Comparison of ENCODE assay signal across 8 cellular contexts in the genomic region with DNA sequence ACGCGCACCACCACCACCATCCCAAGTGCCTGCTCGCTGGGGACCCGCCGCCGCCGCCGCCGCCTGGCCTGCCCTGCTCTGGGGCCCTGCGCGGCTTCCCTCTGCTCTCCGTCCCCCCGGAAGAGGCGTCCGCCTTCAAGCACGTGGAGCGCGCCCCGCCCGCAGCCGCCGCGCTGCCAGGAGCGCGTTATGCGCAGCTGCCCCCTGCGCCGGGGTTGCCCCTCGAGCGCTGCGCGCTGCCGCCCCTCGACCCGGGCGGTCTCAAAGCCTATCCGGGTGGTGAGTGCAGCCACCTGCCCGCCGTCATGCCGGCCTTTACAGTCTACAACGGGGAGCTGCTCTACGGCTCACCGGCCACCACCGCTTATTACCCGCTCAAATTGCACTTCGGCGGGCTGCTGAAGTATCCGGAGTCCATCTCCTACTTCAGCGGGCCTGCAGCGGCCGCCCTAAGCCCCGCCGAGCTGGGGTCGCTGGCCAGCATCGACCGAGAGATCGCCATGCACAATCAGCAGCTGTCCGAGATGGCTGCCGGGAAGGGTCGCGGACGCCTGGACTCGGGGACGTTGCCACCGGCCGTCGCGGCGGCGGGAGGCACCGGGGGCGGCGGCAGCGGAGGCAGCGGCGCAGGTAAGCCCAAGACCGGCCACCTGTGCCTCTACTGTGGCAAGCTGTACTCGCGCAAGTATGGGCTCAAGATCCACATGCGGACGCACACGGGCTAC. TPM values are rescaled to one million over a fixed set of nuclear protein-coding genes. Genes with fewer than 3 reads are reported as not detected.
A peak's percentile ranks its signal among the peaks of the same experiment; 100 is the strongest.
DNase-seq lines count a peak whose midpoint lies in the region; ATAC-seq and TF ChIP-seq lines count a peak whose summit lies in the region.

No MANE protein-coding gene starts in this region.

- no peaks in the 10 kb centered on the region for H3K36me3 Mint-ChIP-seq in CD4-positive, alpha-beta T cell (ENCODE audit: low read depth)
- H3K36me3 Mint-ChIP-seq in endodermal cell (ENCODE audit: low read depth): no peaks in the 10 kb centered on the region
- H3K36me3 Mint-ChIP-seq in nephron progenitor cell (ENCODE audit: low read depth): peaks cover 5% of the 10 kb centered on the region

- H3K79me2 ChIP-seq in OCI-LY7 (ENCODE audit: insufficient read depth, low read depth, low read length): no peaks in the 10 kb centered on the region

- H3K4me1 Mint-ChIP-seq in CD4-positive, alpha-beta T cell (ENCODE audit: low read depth): peaks cover 34% of the 10 kb centered on the region
- H3K4me1 Mint-ChIP-seq in endodermal cell (peaks cover 19% of the 10 kb centered on the region), nephron progenitor cell (peaks cover 5% of the 10 kb centered on the region)

- no peaks in the 10 kb centered on the region for H4K20me1 ChIP-seq in OCI-LY7 (ENCODE audit: insufficient read depth, low read length)

- H3K36me3 ChIP-seq in OCI-LY7 (ENCODE audit: insufficient read depth, low read length) (no peaks in the 10 kb centered on the region), endodermal cell (ENCODE audit: control insufficient read depth, insufficient read depth, low read length) (no peaks in the 10 kb centered on the region)

- POLR2A ChIA-PET in CD4-positive, alpha-beta T cell (lab: Charles Lee): interaction anchor here (1.7 to 1.9 kb wide), 2 partner anchors 45 to 93 kb away, joined by 4 to 5 read pairs; partner anchors contain the start of gene CCNC
- POLR2A ChIA-PET in OCI-LY7 (lab: Charles Lee): no interaction called here

- CTCF ChIA-PET in CD4-positive, alpha-beta T cell (lab: Charles Lee): interaction anchor here (1.1 kb wide), 1 partner anchor 25 kb away, joined by 4 read pairs; no protein-coding TSS in a partner anchor
- CTCF ChIA-PET in OCI-LY7 (lab: Charles Lee; ENCODE audit: unreplicated experiment): no interaction called here

- H3K4me3 Mint-ChIP-seq in CD4-positive, alpha-beta T cell: peak overlapping the region; percentile 86
- H3K4me3 Mint-ChIP-seq in endodermal cell: peak overlapping the region; percentile 51
- peak overlapping the region; percentile 72 for H3K4me3 Mint-ChIP-seq in nephron progenitor cell

- peaks cover 99% of the 10 kb centered on the region for H3K27me3 ChIP-seq in CD4-positive, alpha-beta T cell (ENCODE audit: control insufficient read depth, insufficient read depth, low read length)
- H3K27me3 ChIP-seq in endodermal cell (ENCODE audit: control insufficient read depth, insufficient read depth, low read length, poor library complexity, severe bottlenecking): peaks cover 100% of the 10 kb centered on the region

- H3K9ac ChIP-seq in endodermal cell (ENCODE audit: extremely low read depth, low read length, poor library complexity, severe bottlenecking): no peak overlapping the region

- H3K9me2 ChIP-seq in OCI-LY7 (ENCODE audit: insufficient read depth, low read length): no peaks in the 10 kb centered on the region

- no peak overlapping the region for H3K27ac ChIP-seq in CD4-positive, alpha-beta T cell (ENCODE audit: low read depth, low read length)
- H3K27ac ChIP-seq in OCI-LY7 (ENCODE audit: low read depth, low read length, poor library complexity, severe bottlenecking) (no peak overlapping the region), endodermal cell (ENCODE audit: low read depth, low read length) (no peak overlapping the region)

- ATAC-seq in CD4-positive, alpha-beta T cell (ENCODE audit: poor library complexity): peak; percentile 61
- ATAC-seq in GM18907 (IDR thresholded peaks at IDR 0.05; ENCODE audit: unreplicated experiment) (peak; percentile 67), HG03097 (IDR thresholded peaks at IDR 0.05; ENCODE audit: low FRiP score, unreplicated experiment) (peak; percentile 63)

- H3K4me2 ChIP-seq in OCI-LY7 (ENCODE audit: low read length): peak overlapping the region; percentile 57

- intact Hi-C loops in CD4-positive, alpha-beta T cell (cut with DNase I, micrococcal nuclease): loop anchor here (10.0 kb wide), 2 partner anchors 769 to 851 kb away; partner anchors contain the start of gene SIM1 (in 1 of the 2)
- intact Hi-C loops in OCI-LY7 (cut with micrococcal nuclease; ENCODE audit: unreplicated experiment): no loop called here

- 0 to 1% methylated on average over 58 to 82 of the region's 82 CpGs for WGBS in endodermal cell (ENCODE audit: insufficient coverage in 1 of 2, insufficient read length in 1 of 2), 2 experiments

- H2AFZ ChIP-seq in OCI-LY7 (ENCODE audit: low read length): peak overlapping the region; percentile 77; the same call in 1 of the 2 replicates

- TF ChIP-seq CTCF in CD4-positive, alpha-beta T cell (IDR thresholded peaks at IDR 0.05): no peak
- TF ChIP-seq CTCF in OCI-LY7 (conservative IDR thresholded peaks at IDR 0.05; ENCODE audit: low read length): peak; percentile 33; the same call in 1 of the 2 replicates
- TF ChIP-seq CTCF in endodermal cell (conservative IDR thresholded peaks at IDR 0.05): peak; percentile 23
- TF ChIP-seq CTCF in nephron progenitor cell (IDR thresholded peaks at IDR 0.05): no peak

- peaks cover 9% of the 10 kb centered on the region for H3K9me3 ChIP-seq in CD4-positive, alpha-beta T cell (ENCODE audit: control insufficient read depth, low read length)
- H3K9me3 ChIP-seq in OCI-LY7 (ENCODE audit: low read length): no peaks in the 10 kb centered on the region
- peaks cover 14% of the 10 kb centered on the region for H3K9me3 ChIP-seq in endodermal cell (ENCODE audit: control insufficient read depth, low read length)

- H3K4me1 ChIP-seq in OCI-LY7 (ENCODE audit: insufficient read depth, low read length, poor library complexity, severe bottlenecking) (no peaks in the 10 kb centered on the region), endodermal cell (ENCODE audit: control insufficient read depth, insufficient read depth, low read length) (no peaks in the 10 kb centered on the region)

- BruUV-seq in OCI-LY7 (replicated peaks; lab: Mats Ljungman, UMichigan): no TSS peak

- H3K4me3 ChIP-seq in OCI-LY7 (ENCODE audit: low read depth, low read length, poor library complexity, severe bottlenecking): peak overlapping the region; percentile 60
- peak overlapping the region; percentile 77 for H3K4me3 ChIP-seq in endodermal cell (ENCODE audit: low read length)

- peaks cover 6% of the 10 kb centered on the region for H3K9me3 Mint-ChIP-seq in CD4-positive, alpha-beta T cell
- H3K9me3 Mint-ChIP-seq in endodermal cell (peaks cover 9% of the 10 kb centered on the region), nephron progenitor cell (peaks cover 19% of the 10 kb centered on the region)

- no peak overlapping the region for H3K27ac Mint-ChIP-seq in CD4-positive, alpha-beta T cell
- H3K27ac Mint-ChIP-seq in endodermal cell: no peak overlapping the region
- no peak overlapping the region for H3K27ac Mint-ChIP-seq in nephron progenitor cell

- peaks cover 87% of the 10 kb centered on the region for H3K27me3 Mint-ChIP-seq in CD4-positive, alpha-beta T cell
- H3K27me3 Mint-ChIP-seq in endodermal cell (ENCODE audit: insufficient read depth) (peaks cover 97% of the 10 kb centered on the region), nephron progenitor cell (ENCODE audit: low read depth, poor library complexity) (peaks cover 97% of the 10 kb centered on the region)

- no peak for DNase-seq in CD4-positive, alpha-beta T cell
- DNase-seq in OCI-LY7 (ENCODE audit: low spot score) (peak; percentile 16), endodermal cell (peak; percentile 85), nephron progenitor cell (peak; percentile 52), SKM-1 (lab: John Stamatoyannopoulos, UW; ENCODE audit: unreplicated experiment) (no peak), occipital lobe (lab: John Stamatoyannopoulos, UW) (no peak)

RNA-seq across cellular contexts. Expression of gene PRDM13, which starts 7.2 kb away (rescaled TPM):
- total RNA-seq in CD4-positive, alpha-beta T cell: not detected
- 0.16 TPM in 1 of 2 replicates, not detected in the other for total RNA-seq in OCI-LY7 (2014; rRNA removed; shearing (Covaris generic))
- total RNA-seq in OCI-LY7 (2022) (not detected in 2 replicates), endodermal cell (under 1 TPM in 1 of 2 donors, not detected in 1; 0.09 TPM), occipital lobe (not detected)
- 3.6 TPM for polyA plus RNA-seq in endodermal cell (2013, experiment 1 of 2)
- polyA plus RNA-seq in endodermal cell (2013, experiment 2 of 2): 2.4 TPM

RNA-seq across cellular contexts. Expression of gene CCNC, which starts 45.4 kb away (rescaled TPM):
- total RNA-seq in CD4-positive, alpha-beta T cell: 10 to 100 TPM; 40.5 to 42.6 TPM
- 53.4 and 58.4 TPM in 2 replicates for total RNA-seq in OCI-LY7 (2014; rRNA removed; shearing (Covaris generic))
- total RNA-seq in OCI-LY7 (2022) (89.1 and 91.9 TPM in 2 replicates), endodermal cell (10 to 100 TPM; 96.4 to 99.2 TPM), occipital lobe (111 TPM)
- polyA plus RNA-seq in endodermal cell (2013, experiment 1 of 2): 52.8 TPM
- polyA plus RNA-seq in endodermal cell (2013, experiment 2 of 2): 56.4 TPM

Comparison
In these comparisons a context has a peak if more than half of its experiments do, and no peak if none do; other contexts are left out.
1. DNase-seq: peak in OCI-LY7 (single experiment), endodermal cell (single experiment) and nephron progenitor cell (single experiment); none in CD4-positive, alpha-beta T cell (0 of 10), SKM-1 (single experiment) and occipital lobe (single experiment).
2. CTCF ChIP-seq: peak in OCI-LY7 (single experiment) and endodermal cell (single experiment); none in CD4-positive, alpha-beta T cell (single experiment) and nephron progenitor cell (single experiment).
3. Peak in every context shown above with its lines, with median percentiles within 50 percentile points of each other: ATAC-seq and H3K4me3 Mint-ChIP-seq.